Comparison of ENCODE assay signal across 1 cellular context in the genomic region with DNA sequence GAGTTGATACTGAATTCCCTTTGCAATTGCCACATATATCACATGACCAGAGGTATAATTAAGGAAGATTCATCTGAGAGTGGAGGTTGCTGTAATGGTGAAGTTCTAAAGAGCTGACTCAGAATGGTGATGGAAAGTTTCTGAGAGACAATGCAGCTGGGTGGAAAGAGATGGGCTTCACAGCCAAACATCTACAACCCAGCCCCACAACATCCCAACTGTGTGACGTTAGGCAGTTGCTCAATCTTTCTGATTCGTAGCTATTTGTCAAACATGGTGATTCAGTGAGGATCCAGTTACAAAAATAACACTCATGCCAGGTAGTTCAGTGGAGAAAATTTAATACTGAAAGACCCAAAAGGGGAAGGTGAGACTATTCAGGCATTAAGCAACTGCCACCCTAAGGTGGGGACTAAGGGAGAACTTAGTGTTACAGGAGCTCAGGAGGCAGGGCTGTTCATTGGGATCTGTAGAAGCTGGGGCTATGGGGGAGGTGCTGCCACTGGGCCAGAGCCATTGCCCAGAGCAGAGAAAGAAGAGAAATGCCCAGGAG.
A peak's percentile ranks its signal among the peaks of the same experiment; 100 is the strongest.
TF ChIP-seq lines count a peak whose summit lies in the region.

No MANE protein-coding gene starts in this region.

TF ChIP-seq in IMR-90, 13 proteins besides CTCF, POLR2A, EP300 and RAD21 (continued from another document):
- TF ChIP-seq FOS (IDR thresholded peaks at IDR 0.05; ENCODE audit: low read depth, low read length): peak; percentile 85
- peak; percentile 37 for TF ChIP-seq BHLHE40 (IDR thresholded peaks at IDR 0.05; ENCODE audit: low read depth, low read length)
- no peak for TF ChIP-seq RCOR1 (IDR thresholded peaks at IDR 0.05; ENCODE audit: insufficient replicate concordance, low read length)
